30 cellular contexts compared by ENCODE assay signal in the genomic region with DNA sequence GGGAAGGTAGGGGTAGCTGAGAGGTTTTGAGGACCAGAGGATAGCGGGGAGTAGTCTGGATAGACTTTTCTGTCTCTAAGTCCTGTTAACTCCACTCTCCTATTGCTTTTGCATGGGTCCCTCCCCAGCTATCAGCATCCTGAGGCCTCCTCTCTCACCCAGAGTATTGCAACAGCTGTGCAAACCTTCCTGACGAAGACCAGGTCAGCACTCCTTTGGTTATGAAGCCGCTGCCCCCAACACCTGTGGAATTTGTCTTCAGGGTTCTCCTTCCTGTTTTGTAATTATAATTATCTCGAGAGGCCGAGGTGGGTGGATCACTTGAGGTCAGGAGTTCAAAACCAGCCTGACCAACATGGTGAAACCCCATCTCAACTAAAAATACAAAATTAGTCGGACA.
"Had no signal": no experiment of that assay in that cellular context is flagged by ENCODE, and none has a peak within 500 bp of the region (broad histone marks: within the 10 kb centered on the region; RNA-seq: fewer than 3 reads in every experiment).

No MANE protein-coding gene starts in this region.

- H3K36me3 Mint-ChIP-seq: activated naive CD8-positive, alpha-beta T cell treated with anti-CD3 and anti-CD28 coated beads, Interleukin-2, amount 10 ng/mL, durations not matched to agents 7 days and 5 days; natural killer cell treated with Interleukin-12 subunit alpha and Interleukin-12 subunit beta and Interleukin-15 and Interleukin-18, amount 100 ng/mL, for 72 hours had no signal

- H3K4me3 ChIP-seq: coronary artery, dorsolateral prefrontal cortex, mucosa of descending colon, ovary, prostate gland, suprapubic skin, tibial artery had no signal

- H3K4me3 Mint-ChIP-seq: activated naive CD4-positive, alpha-beta T cell treated with anti-CD3 and anti-CD28 coated beads for 36 hours; activated naive CD8-positive, alpha-beta T cell treated with anti-CD3 and anti-CD28 coated beads, Interleukin-2, amount 10 ng/mL, durations not matched to agents 7 days and 5 days; activated T-helper 1 cell treated with anti-CD3 and anti-CD28 coated beads, Interleukin-12 subunit alpha, Interleukin-12 subunit beta, Interleukin-2, Interleukin-4 antibody, amounts not matched to agents 30 ng/mL and 10 ng/mL and 1 ng/mL, durations not matched to agents 14 hours and 24 hours and 36 hours; stimulated activated naive B cell treated with anti-CD40 and anti-IgM and Interleukin-4, amounts not matched to agents 10 μg/mL and 1 μg/mL and 100 μg/mL, for 72 hours; T-helper 1 cell treated with Interleukin-12 subunit alpha and Interleukin-12 subunit beta and Interleukin-4 antibody, amounts not matched to agents 30 μg/mL and 1 μg/mL, for 36 hours had no signal

- H3K27ac ChIP-seq: brain microvascular endothelial cell, coronary artery, neutrophil, prostate gland, suprapubic skin, tibial artery, VCaP had no signal

- ATAC-seq: activated CD4-positive, CD25-positive, alpha-beta regulatory T cell treated with anti-CD3 and anti-CD28 coated beads, Interleukin-2, amount 50 U/mL, for 24 hours; left ventricle myocardium superior; mucosa of descending colon; natural killer cell treated with Interleukin-12 subunit alpha and Interleukin-12 subunit beta and Interleukin-15 and Interleukin-18, amount 100 ng/mL, for 72 hours; stimulated activated naive B cell treated with anti-CD40 and anti-IgM and Interleukin-4, amounts not matched to agents 10 μg/mL and 1 μg/mL and 100 μg/mL, for 72 hours had no signal

- H3K4me1 ChIP-seq: prostate gland had no signal

- DNase-seq: activated CD4-positive, alpha-beta T cell treated with anti-CD3 and anti-CD28 coated beads for 48 hours; activated CD4-positive, alpha-beta T cell treated with anti-CD3 and anti-CD28 coated beads, Interleukin-2, amount 50 U/mL, for 48 hours; activated CD8-positive, alpha-beta memory T cell treated with anti-CD3 and anti-CD28 coated beads for 24 hours; activated effector memory CD4-positive, alpha-beta T cell treated with anti-CD3 and anti-CD28 coated beads, Interleukin-2, amount 50 U/mL, for 16 hours; activated naive CD4-positive, alpha-beta T cell treated with anti-CD3 and anti-CD28 coated beads for 36 hours; activated naive CD8-positive, alpha-beta T cell treated with anti-CD3 and anti-CD28 coated beads, Interleukin-2, amount 10 ng/mL, durations not matched to agents 7 days and 5 days; activated T-cell treated with anti-CD3 and anti-CD28 coated beads, Interleukin-2, amount 50 U/mL, for 1 hour; amniotic stem cell; brain microvascular endothelial cell; dorsolateral prefrontal cortex; effector memory CD4-positive, alpha-beta T cell; islet precursor cell; left ventricle myocardium superior; mucosa of descending colon; ovary; retina; stimulated activated CD4-positive, alpha-beta T cell treated with anti-CD3 and anti-CD28 coated beads, Interleukin-15, amount 100 ng/mL, for 24 hours; stimulated activated CD4-positive, alpha-beta T cell treated with anti-CD3 and anti-CD28 coated beads, Interleukin-2, amount 100 ng/mL, for 24 hours; stimulated activated naive B cell treated with anti-CD40 and anti-IgM and Interleukin-4, amounts not matched to agents 10 μg/mL and 1 μg/mL and 100 μg/mL, for 72 hours; T-helper 9 cell; tibial artery had no signal

- H3K27ac Mint-ChIP-seq: activated naive CD4-positive, alpha-beta T cell treated with anti-CD3 and anti-CD28 coated beads for 36 hours; activated naive CD8-positive, alpha-beta T cell treated with anti-CD3 and anti-CD28 coated beads, Interleukin-2, amount 10 ng/mL, durations not matched to agents 7 days and 5 days; activated T-helper 1 cell treated with anti-CD3 and anti-CD28 coated beads, Interleukin-12 subunit alpha, Interleukin-12 subunit beta, Interleukin-2, Interleukin-4 antibody, amounts not matched to agents 30 ng/mL and 10 ng/mL and 1 ng/mL, durations not matched to agents 14 hours and 24 hours and 36 hours; natural killer cell treated with Interleukin-12 subunit alpha and Interleukin-12 subunit beta and Interleukin-15 and Interleukin-18, amount 100 ng/mL, for 72 hours; stimulated activated naive B cell treated with anti-CD40 and anti-IgM and Interleukin-4, amounts not matched to agents 10 μg/mL and 1 μg/mL and 100 μg/mL, for 72 hours; T-helper 1 cell treated with Interleukin-12 subunit alpha and Interleukin-12 subunit beta and Interleukin-4 antibody, amounts not matched to agents 30 μg/mL and 1 μg/mL, for 36 hours had no signal

- H3K9me3 Mint-ChIP-seq: activated naive CD4-positive, alpha-beta T cell treated with anti-CD3 and anti-CD28 coated beads for 36 hours; activated naive CD8-positive, alpha-beta T cell treated with anti-CD3 and anti-CD28 coated beads, Interleukin-2, amount 10 ng/mL, durations not matched to agents 7 days and 5 days; activated T-helper 1 cell treated with anti-CD3 and anti-CD28 coated beads, Interleukin-12 subunit alpha, Interleukin-12 subunit beta, Interleukin-2, Interleukin-4 antibody, amounts not matched to agents 30 ng/mL and 10 ng/mL and 1 ng/mL, durations not matched to agents 14 hours and 24 hours and 36 hours; natural killer cell treated with Interleukin-12 subunit alpha and Interleukin-12 subunit beta and Interleukin-15 and Interleukin-18, amount 100 ng/mL, for 72 hours; stimulated activated naive B cell treated with anti-CD40 and anti-IgM and Interleukin-4, amounts not matched to agents 10 μg/mL and 1 μg/mL and 100 μg/mL, for 72 hours; T-helper 1 cell treated with Interleukin-12 subunit alpha and Interleukin-12 subunit beta and Interleukin-4 antibody, amounts not matched to agents 30 μg/mL and 1 μg/mL, for 36 hours had no signal

- H3K9me3 ChIP-seq: mucosa of descending colon, neutrophil, ovary, prostate gland, suprapubic skin, tibial artery had no signal

- H3K27me3 ChIP-seq: brain microvascular endothelial cell, dorsolateral prefrontal cortex, ovary, tibial artery had no signal
